Comparison of ENCODE assay signal across 8 cellular contexts in genomic region chr14:101947577-101947903, GRCh38. TPM values are rescaled to one million over a fixed set of nuclear protein-coding genes. Genes with fewer than 3 reads are reported as not detected.
DNase-seq lines count a peak whose midpoint lies in the region; ATAC-seq, FAIRE-seq and TF ChIP-seq lines count a peak whose summit lies in the region.

No MANE protein-coding gene starts in this region.

- DNase-seq in Right ventricle myocardium inferior (ENCODE audit: missing footprints) (no peak), cardiac septum (ENCODE audit: low spot score) (no peak), bronchial epithelial cell (ENCODE audit: low read depth) (no peak), mesenchymal stem cell (no peak), upper lobe of left lung (peak in 1 of 2 donors; percentile 38), NOMO-1 treated with dmso at 0.1 percent for 144 hours (lab: John Stamatoyannopoulos, UW; ENCODE audit: unreplicated experiment) (no peak), AG08395 (ENCODE audit: low spot score) (no peak)
- no peak for DNase-seq in Jurkat, Clone E6-1 (ENCODE audit: low read depth, low spot score)

- intact Hi-C loops in Right ventricle myocardium inferior (cut with DNase I), result loop anchor here (5.0 kb wide), 1 partner anchor 240 kb away; no protein-coding TSS in a partner anchor
- intact Hi-C loops in cardiac septum (cut with DNase I), result loop anchor here (5.0 kb wide), 1 partner anchor 175 kb away; no protein-coding TSS in a partner anchor

- peak overlapping the region; percentile 71 for H3K4me2 ChIP-seq in mesenchymal stem cell (ENCODE audit: low read length, poor library complexity, severe bottlenecking)

- H3K36me3 ChIP-seq in bronchial epithelial cell (ENCODE audit: control insufficient read depth, insufficient read depth, low read length) (no peaks in the 10 kb centered on the region), mesenchymal stem cell (ENCODE audit: control insufficient read depth in 1 of 2, insufficient read depth in 2 of 2, low read depth in 1 of 2, low read length in 2 of 2) (peaks cover 0 to 7% of the 10 kb centered on the region in 2 experiments), upper lobe of left lung (no peaks in the 10 kb centered on the region)

- H2BK12ac ChIP-seq in mesenchymal stem cell (ENCODE audit: low read length in 2 of 2), result peak overlapping the region in 1 of 2 experiments; percentile 3

- peak overlapping the region; percentile 72 for H2AFZ ChIP-seq in mesenchymal stem cell (ENCODE audit: low read depth, low read length)

- H3K18ac ChIP-seq in mesenchymal stem cell (ENCODE audit: low read depth in 1 of 2, low read length in 2 of 2), result peak overlapping the region; percentile 90 to 93

- H3K27ac ChIP-seq in mesenchymal stem cell (ENCODE audit: low read length, poor library complexity, severe bottlenecking) (peak overlapping the region; percentile 91), upper lobe of left lung (peak overlapping the region; percentile 93 to 99 (median 98))

- peaks cover 9% of the 10 kb centered on the region for H3K4me1 ChIP-seq in mesenchymal stem cell (ENCODE audit: control insufficient read depth, insufficient read depth, low read depth, low read length)
- H3K4me1 ChIP-seq in upper lobe of left lung, result peaks cover 10 to 21% (median 13%) of the 10 kb centered on the region in 4 donors

- H4K8ac ChIP-seq in mesenchymal stem cell (ENCODE audit: low read length), result peak overlapping the region; percentile 99

- H2AK5ac ChIP-seq in mesenchymal stem cell (ENCODE audit: low read length, severe bottlenecking), result peak overlapping the region; percentile 76

- ATAC-seq in Right ventricle myocardium inferior (peak; percentile 2), upper lobe of left lung (ENCODE audit: low FRiP score in 2 of 2) (peak; percentile 0 to 2)

- H3K23ac ChIP-seq in mesenchymal stem cell (ENCODE audit: low read length in 2 of 2), result peak overlapping the region in 1 of 2 experiments; percentile 10

- no peak for TF ChIP-seq EP300 in upper lobe of left lung (IDR thresholded peaks at IDR 0.05)

- TF ChIP-seq CTCF in bronchial epithelial cell (IDR thresholded peaks at IDR 0.05; ENCODE audit: insufficient read depth, low read length, severe bottlenecking) (no peak), upper lobe of left lung (IDR thresholded peaks at IDR 0.05) (no peak)

- H3K4me3 ChIP-seq in Jurkat, Clone E6-1 (ENCODE audit: low read length), result peak overlapping the region; percentile 96
- peak overlapping the region; percentile 68 for H3K4me3 ChIP-seq in bronchial epithelial cell (ENCODE audit: low read depth, low read length)
- H3K4me3 ChIP-seq in mesenchymal stem cell (ENCODE audit: insufficient read depth in 1 of 2, low read depth in 1 of 2, low read length in 2 of 2), result peak overlapping the region; percentile 84 to 95
- H3K4me3 ChIP-seq in upper lobe of left lung, result peak overlapping the region; percentile 14 to 81 (median 68)

- FAIRE-seq in bronchial epithelial cell (lab: Jason Lieb, UNC), result no peak

- peak overlapping the region; percentile 75 to 97 for H3K4ac ChIP-seq in mesenchymal stem cell (ENCODE audit: low read depth in 1 of 2, low read length in 2 of 2)

- H2BK120ac ChIP-seq in mesenchymal stem cell (ENCODE audit: low read depth, low read length), result no peak overlapping the region

- H4K91ac ChIP-seq in mesenchymal stem cell (ENCODE audit: low read length), result peak overlapping the region; percentile 93

- TF ChIP-seq POLR2A in upper lobe of left lung (IDR thresholded peaks at IDR 0.05), result no peak

- H3K9me3 ChIP-seq in mesenchymal stem cell (ENCODE audit: control insufficient read depth, low read length) (no peaks in the 10 kb centered on the region), upper lobe of left lung (no peaks in the 10 kb centered on the region)

- peaks cover 17% of the 10 kb centered on the region for H3K79me1 ChIP-seq in mesenchymal stem cell (replicated peaks; ENCODE audit: low read length, poor library complexity, severe bottlenecking)

- WGBS in mesenchymal stem cell, result 20% methylated on average over 8 of the region's 8 CpGs
- WGBS in upper lobe of left lung, 2 donors, result 6 to 10% methylated on average over 7 to 8 of the region's 8 CpGs

- peak overlapping the region; percentile 99 for H3K9ac ChIP-seq in mesenchymal stem cell (ENCODE audit: low read length)

- peak overlapping the region in 1 of 2 experiments; percentile 93 for H3K14ac ChIP-seq in mesenchymal stem cell (ENCODE audit: low read length in 2 of 2)

- H2BK15ac ChIP-seq in mesenchymal stem cell (ENCODE audit: low read depth, poor library complexity, severe bottlenecking), result peak overlapping the region; percentile 34

- no peak overlapping the region for H2BK5ac ChIP-seq in mesenchymal stem cell (ENCODE audit: low read depth, low read length, poor library complexity, severe bottlenecking)

- H3K27me3 ChIP-seq in bronchial epithelial cell (ENCODE audit: control insufficient read depth, insufficient read depth, low read length) (no peaks in the 10 kb centered on the region), mesenchymal stem cell (ENCODE audit: control insufficient read depth in 1 of 2, insufficient read depth in 1 of 2, low read length in 2 of 2) (peaks cover 2 to 3% of the 10 kb centered on the region in 2 experiments), upper lobe of left lung (no peaks in the 10 kb centered on the region)

RNA-seq across cellular contexts. Expression of gene DYNC1H1, which starts 16.8 kb away (rescaled TPM):
- total RNA-seq in Right ventricle myocardium inferior (348 TPM), cardiac septum (575 TPM), bronchial epithelial cell (277 and 372 TPM in 2 replicates), upper lobe of left lung (100 to 1,000 TPM; 352 to 556 (median 447) TPM)
- 146 TPM for polyA plus RNA-seq in Jurkat, Clone E6-1 (2012; ENCODE audit: insufficient read depth, insufficient read length)
- 97.7 TPM for polyA plus RNA-seq in mesenchymal stem cell (2013, experiment 1 of 2)
- 90.8 TPM for polyA plus RNA-seq in mesenchymal stem cell (2013, experiment 2 of 2)
